In genomic region chr21:21232320-21232719, GRCh38 we compare ENCODE assay signal across 8 cellular contexts.
DNase-seq lines count a peak whose midpoint lies in the region; ATAC-seq and TF ChIP-seq lines count a peak whose summit lies in the region.

No MANE protein-coding gene starts in this region.

- H3K4me2 ChIP-seq in DOHH2 (ENCODE audit: low read length), result no peak overlapping the region

- H3K27me3 ChIP-seq in DOHH2 (ENCODE audit: control insufficient read depth, low read length) (no peaks in the 10 kb centered on the region), lower lobe of right lung (ENCODE audit: low read depth) (no peaks in the 10 kb centered on the region)

- no peak overlapping the region for H3K4me3 ChIP-seq in DOHH2 (ENCODE audit: low read length)
- no peak overlapping the region for H3K4me3 ChIP-seq in NB4 (ENCODE audit: low read depth, low read length)
- no peak overlapping the region for H3K4me3 ChIP-seq in lower lobe of right lung

- H3K9me3 ChIP-seq in DOHH2 (ENCODE audit: control insufficient read depth, insufficient read depth, low read length) (no peaks in the 10 kb centered on the region), lower lobe of right lung (no peaks in the 10 kb centered on the region)

- H3K79me2 ChIP-seq in DOHH2 (ENCODE audit: control insufficient read depth, low read length), result no peaks in the 10 kb centered on the region

- H4K20me1 ChIP-seq in DOHH2 (ENCODE audit: control insufficient read depth, insufficient read depth, low read depth, low read length), result no peaks in the 10 kb centered on the region

- intact Hi-C loops in lower lobe of right lung (cut with DNase I), result no loop called here

- ATAC-seq in lower lobe of right lung, result no peak
- no peak for ATAC-seq in GM19328 (IDR thresholded peaks at IDR 0.05; ENCODE audit: unreplicated experiment)

- DNase-seq in NB4 (ENCODE audit: low read depth) (peak; percentile 36), amniotic stem cell (lab: John Stamatoyannopoulos, UW) (peak; percentile 28), lower lobe of right lung (no peak), NCI-H1930 (lab: John Stamatoyannopoulos, UW) (no peak), T-helper 9 cell (no peak)
- no peak for DNase-seq in activated CD8-positive, alpha-beta memory T cell treated with anti-CD3 and anti-CD28 coated beads for 24 hours

- H3K36me3 ChIP-seq in DOHH2 (ENCODE audit: control insufficient read depth, low read length), result no peaks in the 10 kb centered on the region
- no peaks in the 10 kb centered on the region for H3K36me3 ChIP-seq in lower lobe of right lung

- H3K9me2 ChIP-seq in DOHH2 (replicated peaks; ENCODE audit: control insufficient read depth, low read length), result no peaks in the 10 kb centered on the region

- H3K4me1 ChIP-seq in DOHH2 (ENCODE audit: control insufficient read depth, low read length), result no peaks in the 10 kb centered on the region
- no peaks in the 10 kb centered on the region for H3K4me1 ChIP-seq in lower lobe of right lung

- no peak for TF ChIP-seq POLR2A in NB4 (IDR thresholded peaks at IDR 0.05; ENCODE audit: extremely low read depth, insufficient read length)

- H3K27ac ChIP-seq in DOHH2 (ENCODE audit: low read depth, low read length) (no peak overlapping the region), lower lobe of right lung (no peak overlapping the region)

- peak; percentile 29 for TF ChIP-seq CTCF in DOHH2 (IDR thresholded peaks at IDR 0.05; ENCODE audit: low read depth, low read length, poor library complexity, severe bottlenecking)
- peak; percentile 21 for TF ChIP-seq CTCF in NB4 (IDR thresholded peaks at IDR 0.05; ENCODE audit: low read depth, low read length)
- TF ChIP-seq CTCF in lower lobe of right lung (IDR thresholded peaks at IDR 0.05), result peak; percentile 28

- H3F3A ChIP-seq in DOHH2 (ENCODE audit: control insufficient read depth, insufficient read depth), result no peaks in the 10 kb centered on the region

Comparison
In these comparisons a context has a peak if more than half of its experiments do, and no peak if none do; other contexts are left out.
1. DNase-seq: peak in NB4 (single experiment) and amniotic stem cell (single experiment); none in lower lobe of right lung (single experiment), activated CD8-positive, alpha-beta memory T cell treated with anti-CD3 and anti-CD28 coated beads for 24 hours (single experiment), NCI-H1930 (0 of 2) and T-helper 9 cell (single experiment).
2. Peak in every context shown above with its lines, with median percentiles within 50 percentile points of each other: CTCF ChIP-seq.